ENCODE assay signal across 30 cellular contexts in genomic region chr16:86291491-86291890, GRCh38.
"Had no signal": no experiment of that assay in that cellular context is flagged by ENCODE, and none has a peak within 500 bp of the region (broad histone marks: within the 10 kb centered on the region; RNA-seq: fewer than 3 reads in every experiment).

No MANE protein-coding gene starts in this region.

- DNase-seq: activated B cell treated with CpG ODN at 0.5 μM for 24 hours; activated CD4-positive, alpha-beta T cell treated with anti-CD3 and anti-CD28 coated beads for 48 hours; activated CD4-positive, alpha-beta T cell treated with anti-CD3 and anti-CD28 coated beads, Interleukin-2, amount 50 U/mL, for 1 hour; activated CD4-positive, alpha-beta T cell treated with anti-CD3 and anti-CD28 coated beads, Interleukin-2, amount 50 U/mL, for 48 hours; activated CD8-positive, alpha-beta memory T cell treated with anti-CD3 and anti-CD28 coated beads for 24 hours; activated CD8-positive, alpha-beta T cell treated with anti-CD3 and anti-CD28 coated beads for 36 hours; activated effector memory CD4-positive, alpha-beta T cell treated with Interleukin-2 at 50 U/mL for 16 hours; activated gamma-delta T cell treated with Interleukin-2 at 50 U/mL for 16 hours; activated naive CD4-positive, alpha-beta T cell treated with anti-CD3 and anti-CD28 coated beads, Interleukin-2, amount 50 U/mL, for 16 hours; activated naive CD4-positive, alpha-beta T cell treated with Interleukin-2 at 50 U/mL for 16 hours; activated T-cell treated with anti-CD3 and anti-CD28 coated beads, Interleukin-2, amount 50 U/mL, for 4 hours; amniotic stem cell; anterior cingulate cortex; caudate nucleus; cortex of kidney; dermis blood vessel endothelial cell; effector CD4-positive, alpha-beta T cell; effector memory CD8-positive, alpha-beta T cell; erythroblast; foreskin keratinocyte; gastrocnemius medialis; T-helper 1 cell; T-helper 17 cell; T1000; WERI-Rb-1 had no signal

- H3K4me3 ChIP-seq: esophagus muscularis mucosa, gastrocnemius medialis had no signal

- H3K27ac ChIP-seq: esophagus muscularis mucosa, foreskin keratinocyte, gastrocnemius medialis, WERI-Rb-1 had no signal

- ATAC-seq: activated CD4-positive, CD25-positive, alpha-beta regulatory T cell treated with anti-CD3 and anti-CD28 coated beads, Interleukin-2, amount 50 U/mL, for 24 hours; activated CD8-positive, alpha-beta T cell treated with anti-CD3 and anti-CD28 coated beads for 36 hours; activated T-cell treated with anti-CD3 and anti-CD28 coated beads, Interleukin-2, amount 50 U/mL, for 4 hours; activated T-helper 17 cell treated with anti-CD3 and anti-CD28 coated beads, Interleukin-2, amount 50 U/mL, for 72 hours; effector memory CD8-positive, alpha-beta T cell; foreskin keratinocyte; gastrocnemius medialis; T-helper 17 cell had no signal

- H3K4me1 ChIP-seq: foreskin keratinocyte, gastrocnemius medialis had no signal

- H3K36me3 ChIP-seq: esophagus muscularis mucosa, gastrocnemius medialis, WERI-Rb-1 had no signal

- H3K9me3 ChIP-seq: esophagus muscularis mucosa, gastrocnemius medialis had no signal

- FAIRE-seq: astrocyte, colon had no signal
